Comparison of ENCODE assay signal across 8 cellular contexts in genomic region chr10:34758447-34758996, GRCh38. TPM values are rescaled to one million over a fixed set of nuclear protein-coding genes. Genes with fewer than 3 reads are reported as not detected.
A peak's percentile ranks its signal among the peaks of the same experiment; 100 is the strongest.
DNase-seq lines count a peak whose midpoint lies in the region; ATAC-seq and TF ChIP-seq lines count a peak whose summit lies in the region.

No MANE protein-coding gene starts in this region.

- H3K36me3 Mint-ChIP-seq in stimulated activated naive B cell treated with anti-CD40 and anti-IgM and Interleukin-4, amounts not matched to agents 10 μg/mL and 1 μg/mL and 100 μg/mL, for 72 hours: peaks cover 3 to 4% of the 10 kb centered on the region in 2 donors
- no peaks in the 10 kb centered on the region for H3K36me3 Mint-ChIP-seq in naive thymus-derived CD8-positive, alpha-beta T cell

- ATAC-seq in GM21423 (IDR thresholded peaks at IDR 0.05; ENCODE audit: unreplicated experiment): peak; percentile 66
- peak; percentile 87 to 95 for ATAC-seq in stimulated activated naive B cell treated with anti-CD40 and anti-IgM and Interleukin-4, amounts not matched to agents 10 μg/mL and 1 μg/mL and 100 μg/mL, for 72 hours (replicated peaks)
- ATAC-seq in naive thymus-derived CD8-positive, alpha-beta T cell: no peak

- H3K79me2 ChIP-seq in Karpas-422 (ENCODE audit: low read length): no peaks in the 10 kb centered on the region

- H3K36me3 ChIP-seq in Karpas-422 (ENCODE audit: insufficient read depth, low read length) (no peaks in the 10 kb centered on the region), colonic mucosa (no peaks in the 10 kb centered on the region)

- no peak overlapping the region for H3K27ac ChIP-seq in Karpas-422 (ENCODE audit: low read length)
- peak overlapping the region; percentile 79 for H3K27ac ChIP-seq in colonic mucosa

- peaks cover 0 to 5% of the 10 kb centered on the region in 2 donors for H3K9me3 Mint-ChIP-seq in stimulated activated naive B cell treated with anti-CD40 and anti-IgM and Interleukin-4, amounts not matched to agents 10 μg/mL and 1 μg/mL and 100 μg/mL, for 72 hours
- H3K9me3 Mint-ChIP-seq in naive thymus-derived CD8-positive, alpha-beta T cell: peaks cover 0 to 1% (median 0%) of the 10 kb centered on the region in 9 donors

- no peak overlapping the region for H3K4me2 ChIP-seq in Karpas-422 (ENCODE audit: low read depth, low read length, poor library complexity, severe bottlenecking)

- intact Hi-C loops in colonic mucosa (cut with DNase I): no loop called here

- H3K4me1 ChIP-seq in Karpas-422 (ENCODE audit: low read length) (peaks cover 15% of the 10 kb centered on the region), colonic mucosa (peaks cover 9% of the 10 kb centered on the region)

- H3K27ac Mint-ChIP-seq in stimulated activated naive B cell treated with anti-CD40 and anti-IgM and Interleukin-4, amounts not matched to agents 10 μg/mL and 1 μg/mL and 100 μg/mL, for 72 hours: no peak overlapping the region
- no peak overlapping the region for H3K27ac Mint-ChIP-seq in naive thymus-derived CD8-positive, alpha-beta T cell

- no peaks in the 10 kb centered on the region for H3K27me3 ChIP-seq in Karpas-422 (ENCODE audit: low read length)
- H3K27me3 ChIP-seq in colonic mucosa: no peaks in the 10 kb centered on the region

- peaks cover 0 to 3% of the 10 kb centered on the region in 2 donors for H3K27me3 Mint-ChIP-seq in stimulated activated naive B cell treated with anti-CD40 and anti-IgM and Interleukin-4, amounts not matched to agents 10 μg/mL and 1 μg/mL and 100 μg/mL, for 72 hours
- H3K27me3 Mint-ChIP-seq in naive thymus-derived CD8-positive, alpha-beta T cell: peaks cover 0 to 7% (median 0%) of the 10 kb centered on the region in 5 donors

- DNase-seq in AG20443 (ENCODE audit: low spot score): peak; percentile 76
- DNase-seq in Karpas-422: peak; percentile 51
- DNase-seq in colonic mucosa: peak; percentile 54
- DNase-seq in stimulated activated naive B cell treated with anti-CD40 and anti-IgM and Interleukin-4, amounts not matched to agents 10 μg/mL and 1 μg/mL and 100 μg/mL, for 72 hours: no peak
- DNase-seq in hippocampal formation (lab: John Stamatoyannopoulos, UW): no peak
- no peak for DNase-seq in T-helper 9 cell
- DNase-seq in naive thymus-derived CD8-positive, alpha-beta T cell: no peak

- H3K4me3 ChIP-seq in Karpas-422 (ENCODE audit: low read length) (no peak overlapping the region), colonic mucosa (no peak overlapping the region)

- H3K9me3 ChIP-seq in Karpas-422 (ENCODE audit: low read length): no peaks in the 10 kb centered on the region
- no peaks in the 10 kb centered on the region for H3K9me3 ChIP-seq in colonic mucosa

- H3K9ac ChIP-seq in Karpas-422 (ENCODE audit: low read length) (no peak overlapping the region), colonic mucosa (ENCODE audit: low read depth in 2 of 2, low read length in 2 of 2) (peak overlapping the region in 1 of 2 donors; percentile 14)

- POLR2A ChIA-PET in naive thymus-derived CD8-positive, alpha-beta T cell (lab: Charles Lee): no interaction called here

- H3K4me3 Mint-ChIP-seq in stimulated activated naive B cell treated with anti-CD40 and anti-IgM and Interleukin-4, amounts not matched to agents 10 μg/mL and 1 μg/mL and 100 μg/mL, for 72 hours: no peak overlapping the region
- H3K4me3 Mint-ChIP-seq in naive thymus-derived CD8-positive, alpha-beta T cell: no peak overlapping the region

- H2AFZ ChIP-seq in Karpas-422 (ENCODE audit: low read length): no peak overlapping the region

- no peak for TF ChIP-seq CTCF in colonic mucosa (IDR thresholded peaks at IDR 0.05)

- H3K9me2 ChIP-seq in Karpas-422 (replicated peaks; ENCODE audit: insufficient read depth, low read length): no peaks in the 10 kb centered on the region

- no peaks in the 10 kb centered on the region for H4K20me1 ChIP-seq in Karpas-422 (ENCODE audit: insufficient read depth, low read depth, low read length)

- peaks cover 4 to 7% of the 10 kb centered on the region in 2 donors for H3K4me1 Mint-ChIP-seq in stimulated activated naive B cell treated with anti-CD40 and anti-IgM and Interleukin-4, amounts not matched to agents 10 μg/mL and 1 μg/mL and 100 μg/mL, for 72 hours
- no peaks in the 10 kb centered on the region for H3K4me1 Mint-ChIP-seq in naive thymus-derived CD8-positive, alpha-beta T cell

RNA-seq across cellular contexts. Expression of gene PARD3, which starts 56.6 kb away (rescaled TPM):
- total RNA-seq in Karpas-422 (2014; rRNA removed; shearing (Covaris generic); ENCODE audit: low replicate concordance): not detected in 2 replicates
- total RNA-seq in colonic mucosa: 10 to 100 TPM; 41.7 to 48.8 TPM
- under 1 TPM; 0.14 to 0.18 TPM for total RNA-seq in naive thymus-derived CD8-positive, alpha-beta T cell
- under 1 TPM; 0.10 to 0.51 (median 0.40) TPM for polyA plus RNA-seq in naive thymus-derived CD8-positive, alpha-beta T cell

Comparison
In these comparisons a context has a peak if more than half of its experiments do, and no peak if none do; other contexts are left out.
1. DNase-seq: peak in AG20443 (single experiment), Karpas-422 (single experiment) and colonic mucosa (single experiment); none in stimulated activated naive B cell treated with anti-CD40 and anti-IgM and Interleukin-4, amounts not matched to agents 10 μg/mL and 1 μg/mL and 100 μg/mL, for 72 hours (single experiment), hippocampal formation (0 of 2), T-helper 9 cell (single experiment) and naive thymus-derived CD8-positive, alpha-beta T cell (0 of 10).
2. ATAC-seq: peak in GM21423 (single experiment) and stimulated activated naive B cell treated with anti-CD40 and anti-IgM and Interleukin-4, amounts not matched to agents 10 μg/mL and 1 μg/mL and 100 μg/mL, for 72 hours (2 of 2); none in naive thymus-derived CD8-positive, alpha-beta T cell (0 of 2).
3. RNA of gene PARD3, which starts 56.6 kb away (total RNA-seq): 41.7 to 48.8 TPM in colonic mucosa; 0.14 to 0.18 TPM in naive thymus-derived CD8-positive, alpha-beta T cell and not detected in Karpas-422; every median in the first group is over 10 times any median in the second.